27 cellular contexts compared by ENCODE assay signal in genomic region chr5:83256091-83256775, GRCh38.
DNase-seq lines count a peak whose midpoint lies in the region; ATAC-seq, FAIRE-seq and TF ChIP-seq lines count a peak whose summit lies in the region.
"Had no signal": no experiment of that assay in that cellular context is flagged by ENCODE, and none has a peak within 500 bp of the region (broad histone marks: within the 10 kb centered on the region; RNA-seq: fewer than 3 reads in every experiment).

No MANE protein-coding gene starts in this region.

- no peak overlapping the region for H3K4me3 ChIP-seq in bronchial epithelial cell (ENCODE audit: low read depth, low read length)
- H3K4me3 ChIP-seq: gastroesophageal sphincter, HAP-1, uterus had no signal

- no peaks in the 10 kb centered on the region for H3K36me3 ChIP-seq in bronchial epithelial cell (ENCODE audit: control insufficient read depth, insufficient read depth, low read length)
- H3K36me3 ChIP-seq: gastroesophageal sphincter, HAP-1, uterus had no signal

- H3K27me3 ChIP-seq in bronchial epithelial cell (ENCODE audit: control insufficient read depth, insufficient read depth, low read length), result no peaks in the 10 kb centered on the region
- H3K27me3 ChIP-seq: gastroesophageal sphincter, uterus had no signal

- TF ChIP-seq CTCF in D721Med (IDR thresholded peaks at IDR 0.05; ENCODE audit: insufficient read depth, missing control alignments) (no peak), bronchial epithelial cell (IDR thresholded peaks at IDR 0.05; ENCODE audit: insufficient read depth, low read length, severe bottlenecking) (no peak)

- FAIRE-seq in D721Med (lab: Jason Lieb, UNC) (peak; percentile 11), bronchial epithelial cell (lab: Jason Lieb, UNC) (no peak)
- FAIRE-seq: colon, GM12891, HepG2 had no signal

- no peak for DNase-seq in D721Med (ENCODE audit: insufficient read length, low spot score)
- DNase-seq in MV-4-11 (lab: John Stamatoyannopoulos, UW), result peak; percentile 37
- peak; percentile 85 for DNase-seq in bronchial epithelial cell (ENCODE audit: low read depth)
- DNase-seq in iris pigment epithelial cell (ENCODE audit: low read depth), result peak; percentile 42
- DNase-seq in NCI-H2107 treated with DMSO at 0.1 percent for 48 hours (lab: John Stamatoyannopoulos, UW; ENCODE audit: unreplicated experiment), result no peak
- no peak for DNase-seq in activated naive CD4-positive, alpha-beta T cell (lab: John Stamatoyannopoulos, UW)
- DNase-seq: activated CD8-positive, alpha-beta T cell treated with anti-CD3 and anti-CD28 coated beads, Interleukin-2, amount 10 ng/mL, durations not matched to agents 7 days and 5 days; activated naive CD4-positive, alpha-beta T cell treated with anti-CD3 and anti-CD28 coated beads, Interleukin-2, amount 50 U/mL, for 16 hours; activated T-cell treated with anti-CD3 and anti-CD28 coated beads, Interleukin-2, amount 50 U/mL, for 4 hours; CD4-positive, alpha-beta T cell; DMS153; endodermal cell; MM.1S; NCI-H2029 treated with DMSO at 0.1 percent for 48 hours; NCI-H510A treated with DMSO at 0.1 percent for 48 hours; Right ventricle myocardium superior; stimulated activated CD8-positive, alpha-beta memory T cell treated with anti-CD3 and anti-CD28 coated beads, Interleukin-4, amount 100 ng/mL, for 48 hours; substantia nigra; T-helper 1 cell; uterus had no signal

- ATAC-seq in GM21619 (IDR thresholded peaks at IDR 0.05; ENCODE audit: unreplicated experiment), result no peak
- ATAC-seq in GM21528 (IDR thresholded peaks at IDR 0.05; ENCODE audit: low FRiP score, unreplicated experiment), result no peak
- ATAC-seq: activated CD8-positive, alpha-beta T cell treated with anti-CD3 and anti-CD28 coated beads, Interleukin-2, amount 10 ng/mL, durations not matched to agents 7 days and 5 days; activated T-cell treated with anti-CD3 and anti-CD28 coated beads, Interleukin-2, amount 50 U/mL, for 4 hours; gastroesophageal sphincter; HepG2 had no signal

Comparison
In these comparisons a context has a peak if more than half of its experiments do, and no peak if none do; other contexts are left out.
1. DNase-seq: peak in MV-4-11 (single experiment), bronchial epithelial cell (single experiment) and iris pigment epithelial cell (single experiment); none in D721Med (single experiment), NCI-H2107 treated with DMSO at 0.1 percent for 48 hours (single experiment) and activated naive CD4-positive, alpha-beta T cell (0 of 4).